ENCODE assay signal across 19 cellular contexts in genomic region chr13:102657630-102658029, GRCh38. TPM values are rescaled to one million over a fixed set of nuclear protein-coding genes. Genes with fewer than 3 reads are reported as not detected.
DNase-seq lines count a peak whose midpoint lies in the region; ATAC-seq, FAIRE-seq and TF ChIP-seq lines count a peak whose summit lies in the region.
"Had no signal": no experiment of that assay in that cellular context is flagged by ENCODE, and none has a peak within 500 bp of the region (broad histone marks: within the 10 kb centered on the region; RNA-seq: fewer than 3 reads in every experiment).

No MANE protein-coding gene starts in this region.

- H3K27ac Mint-ChIP-seq in natural killer cell: no peak overlapping the region
- no peak overlapping the region for H3K27ac Mint-ChIP-seq in natural killer cell treated with Interleukin-12 subunit alpha and Interleukin-12 subunit beta and Interleukin-15 and Interleukin-18, amount 100 ng/mL, for 72 hours
- no peak overlapping the region for H3K27ac Mint-ChIP-seq in T-cell
- H3K27ac Mint-ChIP-seq: activated CD4-positive, alpha-beta memory T cell treated with anti-CD3 and anti-CD28 coated beads, Interleukin-2, amount 10 ng/mL, durations not matched to agents 7 days and 5 days had no signal

- intact Hi-C loops in natural killer cell (cut with micrococcal nuclease) (loop anchor here (1.0 to 2.0 kb wide), 3 partner anchors 61 to 77 kb away; partner anchors contain the start of gene TPP2), PC-9 (cut with micrococcal nuclease; ENCODE audit: unreplicated experiment) (no loop called here)

- H3K36me3 ChIP-seq in PC-9 (ENCODE audit: low read depth): peaks cover 32% of the 10 kb centered on the region

- BruUV-seq in PC-9 (replicated peaks; lab: Mats Ljungman, UMichigan): no TSS peak

- peak in 1 of 3 donors; percentile 38 for ATAC-seq in natural killer cell
- ATAC-seq in natural killer cell treated with Interleukin-12 subunit alpha and Interleukin-12 subunit beta and Interleukin-15 and Interleukin-18, amount 100 ng/mL, for 72 hours: no peak
- ATAC-seq in foreskin keratinocyte: no peak
- no peak for ATAC-seq in T-cell (replicated peaks in 1 of 4)
- ATAC-seq: right cardiac atrium; stimulated activated naive CD8-positive, alpha-beta T cell treated with anti-CD3 and anti-CD28 coated beads, Interleukin-15, Interleukin-2, amounts not matched to agents 100 U/mL and 50 U/mL, for 24 hours had no signal

- DNase-seq in natural killer cell (no peak), PC-9 (no peak), foreskin keratinocyte (no peak), T-cell (no peak), HTR-8/SVneo (ENCODE audit: insufficient read length, low spot score) (no peak), SK-N-DZ (ENCODE audit: low spot score) (no peak), SHP77 (lab: John Stamatoyannopoulos, UW) (no peak)
- no peak for DNase-seq in natural killer cell treated with Interleukin-12 subunit alpha and Interleukin-12 subunit beta and Interleukin-15 and Interleukin-18, amount 100 ng/mL, for 72 hours (ENCODE audit: low spot score)
- DNase-seq: activated CD4-positive, alpha-beta memory T cell treated with anti-CD3 and anti-CD28 coated beads, Interleukin-2, amount 10 ng/mL, durations not matched to agents 7 days and 5 days; activated gamma-delta T cell treated with Interleukin-2 at 50 U/mL for 16 hours; caudate nucleus; esophagus squamous epithelium; NCI-H1105; NCI-H446 treated with DMSO at 0.1 percent for 48 hours; right cardiac atrium; stimulated activated naive CD8-positive, alpha-beta T cell treated with anti-CD3 and anti-CD28 coated beads, Interleukin-15, Interleukin-2, amounts not matched to agents 100 U/mL and 50 U/mL, for 24 hours had no signal

- H3K4me1 Mint-ChIP-seq in natural killer cell: peaks cover 0 to 6% of the 10 kb centered on the region in 2 donors
- peaks cover 0 to 3% of the 10 kb centered on the region in 2 donors for H3K4me1 Mint-ChIP-seq in natural killer cell treated with Interleukin-12 subunit alpha and Interleukin-12 subunit beta and Interleukin-15 and Interleukin-18, amount 100 ng/mL, for 72 hours (ENCODE audit: low read depth in 2 of 2)
- no peaks in the 10 kb centered on the region for H3K4me1 Mint-ChIP-seq in T-cell
- H3K4me1 Mint-ChIP-seq: activated CD4-positive, alpha-beta memory T cell treated with anti-CD3 and anti-CD28 coated beads, Interleukin-2, amount 10 ng/mL, durations not matched to agents 7 days and 5 days had no signal

- no peaks in the 10 kb centered on the region for H3K27me3 Mint-ChIP-seq in natural killer cell (ENCODE audit: low read depth in 2 of 2)
- H3K27me3 Mint-ChIP-seq in natural killer cell treated with Interleukin-12 subunit alpha and Interleukin-12 subunit beta and Interleukin-15 and Interleukin-18, amount 100 ng/mL, for 72 hours: no peaks in the 10 kb centered on the region
- H3K27me3 Mint-ChIP-seq in T-cell: no peaks in the 10 kb centered on the region
- H3K27me3 Mint-ChIP-seq: activated CD4-positive, alpha-beta memory T cell treated with anti-CD3 and anti-CD28 coated beads, Interleukin-2, amount 10 ng/mL, durations not matched to agents 7 days and 5 days had no signal

- H3K9me3 Mint-ChIP-seq in natural killer cell (no peaks in the 10 kb centered on the region), T-cell (peaks cover 0 to 4% (median 0%) of the 10 kb centered on the region in 3 donors)
- H3K9me3 Mint-ChIP-seq in natural killer cell treated with Interleukin-12 subunit alpha and Interleukin-12 subunit beta and Interleukin-15 and Interleukin-18, amount 100 ng/mL, for 72 hours: no peaks in the 10 kb centered on the region
- H3K9me3 Mint-ChIP-seq: activated CD4-positive, alpha-beta memory T cell treated with anti-CD3 and anti-CD28 coated beads, Interleukin-2, amount 10 ng/mL, durations not matched to agents 7 days and 5 days had no signal

- no peaks in the 10 kb centered on the region for H3F3A ChIP-seq in PC-9 (ENCODE audit: insufficient read depth, low read depth)

- H3K4me1 ChIP-seq in PC-9 (replicated peaks; ENCODE audit: insufficient read depth) (no peaks in the 10 kb centered on the region), foreskin keratinocyte (no peaks in the 10 kb centered on the region)
- H3K4me1 ChIP-seq: vagina had no signal

- POLR2A ChIA-PET in PC-9 (lab: Charles Lee; ENCODE audit: unreplicated experiment): no interaction called here
- POLR2A ChIA-PET in T-cell (lab: Charles Lee): no interaction called here

- TF ChIP-seq CTCF in natural killer cell (IDR thresholded peaks at IDR 0.05) (peak; percentile 28), PC-9 (conservative IDR thresholded peaks at IDR 0.05) (peak; percentile 55; the same call in 1 of the 2 replicates), foreskin keratinocyte (conservative IDR thresholded peaks at IDR 0.05) (peak; percentile 39)

- peaks cover 10% of the 10 kb centered on the region for H3K36me3 Mint-ChIP-seq in natural killer cell
- H3K36me3 Mint-ChIP-seq in natural killer cell treated with Interleukin-12 subunit alpha and Interleukin-12 subunit beta and Interleukin-15 and Interleukin-18, amount 100 ng/mL, for 72 hours: peaks cover 18% of the 10 kb centered on the region
- peaks cover 42% of the 10 kb centered on the region for H3K36me3 Mint-ChIP-seq in T-cell

- no peak for FAIRE-seq in HTR-8/SVneo (lab: Jason Lieb, UNC)

- no peak overlapping the region for H3K4me3 ChIP-seq in PC-9
- H3K4me3 ChIP-seq: esophagus squamous epithelium, vagina had no signal

- no peak overlapping the region for H2AFZ ChIP-seq in PC-9

- H4K20me1 ChIP-seq in PC-9 (ENCODE audit: insufficient read depth): no peaks in the 10 kb centered on the region; the same call in 1 of the 2 replicates

- H3K79me2 ChIP-seq in PC-9 (ENCODE audit: low read depth): no peaks in the 10 kb centered on the region

- H3K9me3 ChIP-seq in PC-9 (ENCODE audit: insufficient read depth, low read depth): peaks cover 12% of the 10 kb centered on the region; the same call in 1 of the 2 replicates
- H3K9me3 ChIP-seq: vagina had no signal

- no peak overlapping the region for H3K27ac ChIP-seq in PC-9
- H3K27ac ChIP-seq in foreskin keratinocyte: no peak overlapping the region
- H3K27ac ChIP-seq: esophagus squamous epithelium, vagina had no signal

- CTCF ChIA-PET in PC-9 (lab: Charles Lee) (no interaction called here), T-cell (lab: Charles Lee) (interaction anchor here (0.6 to 1.9 kb wide), 7 partner anchors 31 to 279 kb away, joined by 3 to 9 read pairs (median 5); no protein-coding TSS in a partner anchor)

- no peak overlapping the region for H3K4me2 ChIP-seq in PC-9

- no peak overlapping the region for H3K4me3 Mint-ChIP-seq in natural killer cell
- H3K4me3 Mint-ChIP-seq in natural killer cell treated with Interleukin-12 subunit alpha and Interleukin-12 subunit beta and Interleukin-15 and Interleukin-18, amount 100 ng/mL, for 72 hours: no peak overlapping the region
- no peak overlapping the region for H3K4me3 Mint-ChIP-seq in T-cell
- H3K4me3 Mint-ChIP-seq: activated CD4-positive, alpha-beta memory T cell treated with anti-CD3 and anti-CD28 coated beads, Interleukin-2, amount 10 ng/mL, durations not matched to agents 7 days and 5 days had no signal

- H3K9me2 ChIP-seq in PC-9 (ENCODE audit: insufficient read depth): no peaks in the 10 kb centered on the region

- H3K27me3 ChIP-seq in PC-9 (ENCODE audit: insufficient read depth, low read depth) (no peaks in the 10 kb centered on the region), foreskin keratinocyte (no peaks in the 10 kb centered on the region)
- H3K27me3 ChIP-seq: esophagus squamous epithelium, vagina had no signal

RNA-seq across cellular contexts. Expression of gene METTL21C, which starts 37.2 kb away (rescaled TPM):
- not detected for total RNA-seq in natural killer cell
- total RNA-seq in natural killer cell treated with Interleukin-12 subunit alpha and Interleukin-12 subunit beta and Interleukin-15 and Interleukin-18, amount 100 ng/mL, for 72 hours: not detected
- not detected in 2 replicates for total RNA-seq in PC-9 (2021)
- total RNA-seq in foreskin keratinocyte: not detected in 2 replicates
- not detected in 2 replicates for polyA plus RNA-seq in foreskin keratinocyte
- total RNA-seq in T-cell: not detected
- not detected in 2 replicates for polyA plus RNA-seq in SK-N-DZ (2014; cell fraction: cytosol; rRNA removed)
- polyA plus RNA-seq in SK-N-DZ (2014; cell fraction: nucleus; rRNA removed): not detected in 2 replicates
- total RNA-seq: activated CD4-positive, alpha-beta memory T cell treated with anti-CD3 and anti-CD28 coated beads, Interleukin-2, amount 10 ng/mL, durations not matched to agents 7 days and 5 days; esophagus squamous epithelium; HT1080; right cardiac atrium; RPMI7951; vagina had no signal
- polyA plus RNA-seq: right cardiac atrium had no signal
